10 cellular contexts compared by ENCODE assay signal in the genomic region with DNA sequence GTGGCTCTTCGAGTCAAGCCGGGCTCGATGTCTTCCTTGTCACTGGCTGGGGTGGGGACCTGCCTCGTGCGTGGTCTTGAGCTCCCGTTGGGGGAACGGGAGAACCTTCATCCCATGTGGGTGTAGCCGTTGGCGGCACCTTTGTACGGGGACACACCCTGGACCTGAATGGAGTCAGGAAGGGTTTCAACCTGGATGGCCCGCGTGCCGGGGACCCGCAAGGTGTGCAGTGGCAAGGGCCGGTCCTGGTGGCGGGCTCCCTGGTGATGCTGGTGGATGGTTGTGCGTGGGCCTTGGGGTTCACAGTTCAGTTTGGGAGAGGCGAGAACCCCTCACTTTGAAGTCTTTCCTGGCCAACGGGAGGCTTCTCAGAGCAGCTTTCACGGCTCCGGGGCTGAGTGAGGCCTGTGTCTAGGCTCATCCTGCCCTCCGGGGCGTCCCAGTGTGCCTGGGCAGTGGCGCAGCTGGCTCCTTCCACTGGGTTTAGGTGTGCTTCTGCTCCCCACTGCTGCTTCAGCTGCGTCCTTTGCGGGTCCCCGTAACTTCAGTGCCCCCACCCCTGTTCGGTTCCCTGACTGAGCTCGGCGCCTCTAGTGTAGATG. TPM values are rescaled to one million over a fixed set of nuclear protein-coding genes. Genes with fewer than 3 reads are reported as not detected.
A peak's percentile ranks its signal among the peaks of the same experiment; 100 is the strongest.
DNase-seq lines count a peak whose midpoint lies in the region; ATAC-seq and TF ChIP-seq lines count a peak whose summit lies in the region.
"Had no signal": no experiment of that assay in that cellular context is flagged by ENCODE, and none has a peak within 500 bp of the region (broad histone marks: within the 10 kb centered on the region; RNA-seq: fewer than 3 reads in every experiment).

No MANE protein-coding gene starts in this region.

- peaks cover 87 to 93% (median 91%) of the 10 kb centered on the region in 3 donors for H3K4me1 Mint-ChIP-seq in T-cell

- H3K9me3 ChIP-seq in GM23248 (ENCODE audit: low read depth) (no peaks in the 10 kb centered on the region), hepatocyte (ENCODE audit: low read depth) (no peaks in the 10 kb centered on the region), skeletal muscle satellite cell (replicated peaks; ENCODE audit: low read length) (no peaks in the 10 kb centered on the region)
- H3K9me3 ChIP-seq: left lung had no signal

- H3K9me3 Mint-ChIP-seq in T-cell: no peaks in the 10 kb centered on the region

- no peak overlapping the region for H3K4me3 ChIP-seq in GM23248
- H3K4me3 ChIP-seq in hepatocyte: no peak overlapping the region
- H3K4me3 ChIP-seq in skeletal muscle satellite cell (ENCODE audit: low read length): no peak overlapping the region
- H3K4me3 ChIP-seq: left lung had no signal

- H3K9ac ChIP-seq in GM23248: peak overlapping the region; percentile 54; the same call in 1 of the 2 replicates
- H3K9ac ChIP-seq in skeletal muscle satellite cell (ENCODE audit: low read depth, low read length): no peak overlapping the region

- peaks cover 15% of the 10 kb centered on the region; the same call in 1 of the 2 replicates for H4K20me1 ChIP-seq in GM23248 (ENCODE audit: insufficient read depth)
- H4K20me1 ChIP-seq in hepatocyte (ENCODE audit: insufficient read depth, poor library complexity, severe bottlenecking): peaks cover 99% of the 10 kb centered on the region

- H3K27me3 Mint-ChIP-seq in T-cell: no peaks in the 10 kb centered on the region

- no peak for TF ChIP-seq CTCF in hepatocyte (IDR thresholded peaks at IDR 0.05; ENCODE audit: poor library complexity)

- POLR2A ChIA-PET in T-cell (lab: Charles Lee): interaction anchor here in 1 of 2 donors (0.6 to 1.2 kb wide), 2 partner anchors 12 to 21 kb away, joined by 3 read pairs; no protein-coding TSS in a partner anchor

- in situ Hi-C loops in GM23248 (cut with MboI): no loop called here

- ATAC-seq in T-cell (replicated peaks in 1 of 4) (no peak), GM21447 (IDR thresholded peaks at IDR 0.05; ENCODE audit: unreplicated experiment) (no peak)

- H3K4me1 ChIP-seq in GM23248 (ENCODE audit: insufficient read depth) (peaks cover 52% of the 10 kb centered on the region), hepatocyte (ENCODE audit: insufficient read depth) (peaks cover 39% of the 10 kb centered on the region), skeletal muscle satellite cell (ENCODE audit: control insufficient read depth, insufficient read depth, low read length) (peaks cover 68% of the 10 kb centered on the region)

- H3K27ac ChIP-seq in GM23248: peak overlapping the region; percentile 49
- peak overlapping the region; percentile 76 for H3K27ac ChIP-seq in hepatocyte

- peak overlapping the region; percentile 21 to 96 (median 43) for H3K4me3 Mint-ChIP-seq in T-cell

- no peaks in the 10 kb centered on the region for H3K9me2 ChIP-seq in GM23248 (ENCODE audit: insufficient read depth)
- H3K9me2 ChIP-seq in hepatocyte (replicated peaks; ENCODE audit: insufficient read depth): no peaks in the 10 kb centered on the region

- H3K27ac Mint-ChIP-seq in T-cell: peak overlapping the region; percentile 86 to 89

- no peaks in the 10 kb centered on the region for H3K27me3 ChIP-seq in GM23248 (replicated peaks; ENCODE audit: insufficient read depth)
- H3K27me3 ChIP-seq in hepatocyte: no peaks in the 10 kb centered on the region
- no peaks in the 10 kb centered on the region for H3K27me3 ChIP-seq in skeletal muscle satellite cell (ENCODE audit: control insufficient read depth, insufficient read depth, low read length)
- H3K27me3 ChIP-seq: left lung had no signal

- H3K79me2 ChIP-seq in GM23248 (ENCODE audit: insufficient read depth) (peaks cover 99% of the 10 kb centered on the region), hepatocyte (peaks cover 100% of the 10 kb centered on the region)

- H3K4me2 ChIP-seq in GM23248 (ENCODE audit: unreplicated experiment): peak overlapping the region; percentile 70
- peak overlapping the region; percentile 70 for H3K4me2 ChIP-seq in hepatocyte
- peak overlapping the region; percentile 22 for H3K4me2 ChIP-seq in skeletal muscle satellite cell (ENCODE audit: low read length)

- H3F3A ChIP-seq in GM23248 (ENCODE audit: insufficient read depth): peaks cover 23% of the 10 kb centered on the region; the same call in 1 of the 2 replicates

- DNase-seq in GM23248 (no peak), T-cell (peak in 1 of 34 experiments; percentile 6), hepatocyte (ENCODE audit: low spot score) (peak; percentile 4), NCI-H2029 (lab: John Stamatoyannopoulos, UW) (no peak), activated gamma-delta T cell treated with Interleukin-2 at 50 U/mL for 16 hours (no peak)
- no peak for DNase-seq in stimulated activated CD8-positive, alpha-beta memory T cell treated with anti-CD3 and anti-CD28 coated beads, Interleukin-4, amount 100 ng/mL, for 48 hours
- DNase-seq: DMS53 had no signal

- peaks cover 27% of the 10 kb centered on the region for H3K36me3 Mint-ChIP-seq in T-cell

- CTCF ChIA-PET in T-cell (lab: Charles Lee): no interaction called here

- WGBS in GM23248 (ENCODE audit: low coverage in 1 of 2, low lambda C conversion rate in 2 of 2, missing lambda C conversion rate in 2 of 2), 2 experiments: 67 to 72% methylated on average over 29 to 30 of the region's 30 CpGs
- 92% methylated on average over 30 of the region's 30 CpGs for WGBS in hepatocyte (ENCODE audit: low lambda C conversion rate, missing lambda C conversion rate)

- H3K36me3 ChIP-seq in GM23248 (ENCODE audit: low read depth) (no peaks in the 10 kb centered on the region; the same call in 1 of the 2 replicates), hepatocyte (replicated peaks; ENCODE audit: insufficient read depth, low read depth) (no peaks in the 10 kb centered on the region), skeletal muscle satellite cell (ENCODE audit: insufficient read depth, low read length) (peaks cover 18% of the 10 kb centered on the region)

- no peak overlapping the region for H2AFZ ChIP-seq in GM23248
- H2AFZ ChIP-seq in hepatocyte: no peak overlapping the region

RNA-seq across cellular contexts. Expression of a gene that starts 11.4 kb away (rescaled TPM):
- total RNA-seq in GM23248 (2014; rRNA removed; shearing (Covaris generic)): 23.1 and 26.8 TPM in 2 replicates
- polyA plus RNA-seq in GM23248 (2016; fragmentation: Nextera tagmentation; extraction: Ambion mirVana) (3.8 and 4.0 TPM in 2 replicates), hepatocyte (5.1 and 6.9 TPM in 2 replicates)
- total RNA-seq in T-cell (100 to 1,000 TPM; 137 to 299 (median 157) TPM), hepatocyte (17.1 and 21.9 TPM in 2 replicates)
- 16.7 and 24.0 TPM in 2 replicates for total RNA-seq in skeletal muscle satellite cell (2012; rRNA removed)

RNA-seq across cellular contexts. Expression of a gene that starts 44.9 kb away (rescaled TPM):
- total RNA-seq in GM23248 (2014; rRNA removed; shearing (Covaris generic)): 33.4 and 34.5 TPM in 2 replicates
- polyA plus RNA-seq in GM23248 (2016; fragmentation: Nextera tagmentation; extraction: Ambion mirVana) (122 and 127 TPM in 2 replicates), hepatocyte (117 and 135 TPM in 2 replicates)
- total RNA-seq in T-cell (10 to 100 TPM; 52.9 to 74.8 (median 68.2) TPM), hepatocyte (24.9 and 36.6 TPM in 2 replicates)
- total RNA-seq in skeletal muscle satellite cell (2012; rRNA removed): 14.2 and 22.3 TPM in 2 replicates
